Comparison of ENCODE assay signal across 30 cellular contexts in genomic region chr12:12686472-12686871, GRCh38.
"Had no signal": no experiment of that assay in that cellular context is flagged by ENCODE, and none has a peak within 500 bp of the region (broad histone marks: within the 10 kb centered on the region; RNA-seq: fewer than 3 reads in every experiment).

No MANE protein-coding gene starts in this region.

- H3K36me3 ChIP-seq: heart left ventricle, spleen, transverse colon had no signal

- H3K27ac ChIP-seq: foreskin keratinocyte, heart left ventricle, spleen, testis, transverse colon had no signal

- H3K9me3 ChIP-seq: heart left ventricle, spleen, testis, transverse colon had no signal

- DNase-seq: activated CD4-positive, alpha-beta memory T cell treated with anti-CD3 and anti-CD28 coated beads for 36 hours; activated CD4-positive, alpha-beta T cell treated with anti-CD3 and anti-CD28 coated beads, Interleukin-2, amount 10 ng/mL, durations not matched to agents 24 days and 14 days; activated CD4-positive, CD25-positive, alpha-beta regulatory T cell treated with anti-CD3 and anti-CD28 coated beads, Interleukin-2, amount 50 U/mL, for 72 hours; activated CD8-positive, alpha-beta memory T cell treated with anti-CD3 and anti-CD28 coated beads, Interleukin-2, amount 50 U/mL, for 4 hours; activated gamma-delta T cell; activated naive CD4-positive, alpha-beta T cell treated with anti-CD3 and anti-CD28 coated beads, Interleukin-2, amount 50 U/mL, for 16 hours; activated T-cell treated with anti-CD3 and anti-CD28 coated beads, Interleukin-2, amount 50 U/mL, for 1 hour; amniotic stem cell; caudate nucleus; cortex of kidney; heart left ventricle; hypothalamus; immature natural killer cell; kidney; left colon; mammary epithelial cell; naive B cell; nephron progenitor cell; occipital lobe; posterior cingulate gyrus; right cardiac atrium; spleen; stimulated activated naive CD4-positive, alpha-beta T cell treated with Interleukin-2 at 50 U/mL for 16 hours; T1000; testis; transverse colon had no signal

- H3K27me3 ChIP-seq: heart left ventricle, spleen, testis, transverse colon had no signal

- ATAC-seq: foreskin keratinocyte, heart left ventricle, left colon, right cardiac atrium had no signal

- H3K4me3 ChIP-seq: heart left ventricle, spleen, testis, transverse colon had no signal

- FAIRE-seq: astrocyte, endothelial cell of umbilical vein, kidney, urothelium cell line had no signal
